In genomic region chr6:15427360-15428070, GRCh38 we compare ENCODE assay signal across 1 cellular context.
TF ChIP-seq lines count a peak whose summit lies in the region.

No MANE protein-coding gene starts in this region.

TF ChIP-seq in GM23338, 12 proteins besides CTCF, POLR2A, EP300 and RAD21 (continued from another document):
- no peak for TF ChIP-seq EZH2 (IDR thresholded peaks at IDR 0.05; ENCODE audit: low read depth, unreplicated experiment)
